ENCODE assay signal across 1 cellular context in the genomic region with DNA sequence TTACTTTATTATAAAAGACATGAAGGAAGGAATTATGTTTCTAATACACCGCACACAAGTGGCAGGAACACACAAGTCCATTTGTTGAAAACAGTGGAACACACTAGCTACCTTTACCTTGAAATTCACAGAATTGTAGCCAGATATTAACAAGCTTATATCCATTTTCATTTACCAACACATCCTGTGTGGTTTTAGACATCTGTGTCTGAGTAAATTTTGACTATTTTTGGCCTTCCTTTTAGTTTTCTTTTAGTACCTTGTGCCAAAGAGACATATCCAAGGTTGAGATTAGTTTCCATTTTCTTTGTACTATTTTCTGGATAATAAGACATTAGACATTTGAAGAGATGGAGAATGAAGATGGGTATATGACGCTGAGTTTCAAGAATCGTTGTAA.
TF ChIP-seq lines count a peak whose summit lies in the region.

KLRF2 (plus strand) TSS at position 244 of the 400 bp plus-strand sequence; CDS start at position 351, 107 bp downstream.

TF ChIP-seq in K562, 482 proteins besides CTCF, POLR2A, EP300 and RAD21:
- TF ChIP-seq, protein P1, sequence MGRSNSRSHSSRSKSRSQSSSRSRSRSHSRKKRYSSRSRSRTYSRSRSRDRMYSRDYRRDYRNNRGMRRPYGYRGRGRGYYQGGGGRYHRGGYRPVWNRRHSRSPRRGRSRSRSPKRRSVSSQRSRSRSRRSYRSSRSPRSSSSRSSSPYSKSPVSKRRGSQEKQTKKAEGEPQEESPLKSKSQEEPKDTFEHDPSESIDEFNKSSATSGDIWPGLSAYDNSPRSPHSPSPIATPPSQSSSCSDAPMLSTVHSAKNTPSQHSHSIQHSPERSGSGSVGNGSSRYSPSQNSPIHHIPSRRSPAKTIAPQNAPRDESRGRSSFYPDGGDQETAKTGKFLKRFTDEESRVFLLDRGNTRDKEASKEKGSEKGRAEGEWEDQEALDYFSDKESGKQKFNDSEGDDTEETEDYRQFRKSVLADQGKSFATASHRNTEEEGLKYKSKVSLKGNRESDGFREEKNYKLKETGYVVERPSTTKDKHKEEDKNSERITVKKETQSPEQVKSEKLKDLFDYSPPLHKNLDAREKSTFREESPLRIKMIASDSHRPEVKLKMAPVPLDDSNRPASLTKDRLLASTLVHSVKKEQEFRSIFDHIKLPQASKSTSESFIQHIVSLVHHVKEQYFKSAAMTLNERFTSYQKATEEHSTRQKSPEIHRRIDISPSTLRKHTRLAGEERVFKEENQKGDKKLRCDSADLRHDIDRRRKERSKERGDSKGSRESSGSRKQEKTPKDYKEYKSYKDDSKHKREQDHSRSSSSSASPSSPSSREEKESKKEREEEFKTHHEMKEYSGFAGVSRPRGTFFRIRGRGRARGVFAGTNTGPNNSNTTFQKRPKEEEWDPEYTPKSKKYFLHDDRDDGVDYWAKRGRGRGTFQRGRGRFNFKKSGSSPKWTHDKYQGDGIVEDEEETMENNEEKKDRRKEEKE (IDR thresholded peaks at IDR 0.05; ENCODE audit: borderline replicate concordance in 1 of 2, control insufficient read depth in 1 of 2, low read depth in 2 of 2, low read length in 1 of 2), result no peak
- TF ChIP-seq CBX8 (IDR thresholded peaks at IDR 0.05; ENCODE audit: borderline replicate concordance, extremely low read depth, low read depth, low read length, poor library complexity, severe bottlenecking), result no peak
- no peak for TF ChIP-seq FIP1L1 (IDR thresholded peaks at IDR 0.05; ENCODE audit: low read depth, low read length, poor library complexity, severe bottlenecking)
- no peak for TF ChIP-seq MEF2A (IDR thresholded peaks at IDR 0.05; ENCODE audit: control insufficient read depth, low read depth, low read length)
- no peak for TF ChIP-seq IFI16 (CRISPR knock-in tag; IDR thresholded peaks at IDR 0.05)
- TF ChIP-seq POLR3G (IDR thresholded peaks at IDR 0.05; ENCODE audit: extremely low read depth, insufficient read length, insufficient replicate concordance), result no peak
- TF ChIP-seq GATAD2B (IDR thresholded peaks at IDR 0.05; ENCODE audit: borderline replicate concordance), result no peak
- no peak for TF ChIP-seq ZNF224 (CRISPR knock-in tag; IDR thresholded peaks at IDR 0.05)
- no peak for TF ChIP-seq ZNF143 (CRISPR knock-in tag; IDR thresholded peaks at IDR 0.05)
- TF ChIP-seq ZC3H4 (CRISPR knock-in tag; IDR thresholded peaks at IDR 0.05; ENCODE audit: borderline replicate concordance), result no peak
- no peak for TF ChIP-seq ZNF23 (CRISPR knock-in tag; IDR thresholded peaks at IDR 0.05)
- TF ChIP-seq, protein P2, sequence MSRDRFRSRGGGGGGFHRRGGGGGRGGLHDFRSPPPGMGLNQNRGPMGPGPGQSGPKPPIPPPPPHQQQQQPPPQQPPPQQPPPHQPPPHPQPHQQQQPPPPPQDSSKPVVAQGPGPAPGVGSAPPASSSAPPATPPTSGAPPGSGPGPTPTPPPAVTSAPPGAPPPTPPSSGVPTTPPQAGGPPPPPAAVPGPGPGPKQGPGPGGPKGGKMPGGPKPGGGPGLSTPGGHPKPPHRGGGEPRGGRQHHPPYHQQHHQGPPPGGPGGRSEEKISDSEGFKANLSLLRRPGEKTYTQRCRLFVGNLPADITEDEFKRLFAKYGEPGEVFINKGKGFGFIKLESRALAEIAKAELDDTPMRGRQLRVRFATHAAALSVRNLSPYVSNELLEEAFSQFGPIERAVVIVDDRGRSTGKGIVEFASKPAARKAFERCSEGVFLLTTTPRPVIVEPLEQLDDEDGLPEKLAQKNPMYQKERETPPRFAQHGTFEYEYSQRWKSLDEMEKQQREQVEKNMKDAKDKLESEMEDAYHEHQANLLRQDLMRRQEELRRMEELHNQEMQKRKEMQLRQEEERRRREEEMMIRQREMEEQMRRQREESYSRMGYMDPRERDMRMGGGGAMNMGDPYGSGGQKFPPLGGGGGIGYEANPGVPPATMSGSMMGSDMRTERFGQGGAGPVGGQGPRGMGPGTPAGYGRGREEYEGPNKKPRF (IDR thresholded peaks at IDR 0.05; ENCODE audit: low read depth, low read length), result no peak
- no peak for TF ChIP-seq GATA2 (CRISPR knock-in tag; IDR thresholded peaks at IDR 0.05)
- no peak for TF ChIP-seq ZSCAN32 (CRISPR knock-in tag; IDR thresholded peaks at IDR 0.05)
TF ChIP-seq in K562: peak in this region for 0.
